8 cellular contexts compared by ENCODE assay signal in genomic region chr5:133460172-133460758, GRCh38.
DNase-seq lines count a peak whose midpoint lies in the region; TF ChIP-seq lines count a peak whose summit lies in the region.

No MANE protein-coding gene starts in this region.

- POLR2A ChIA-PET in PC-9 (lab: Charles Lee; ENCODE audit: unreplicated experiment), result no interaction called here

- no peak overlapping the region for H3K4me2 ChIP-seq in PC-9

- H3K27ac ChIP-seq in PC-9, result no peak overlapping the region
- H3K27ac ChIP-seq in colonic mucosa, result no peak overlapping the region

- no peaks in the 10 kb centered on the region for H3K9me2 ChIP-seq in PC-9 (ENCODE audit: insufficient read depth)

- H3K79me2 ChIP-seq in PC-9 (ENCODE audit: low read depth), result no peaks in the 10 kb centered on the region

- H2AFZ ChIP-seq in PC-9, result no peak overlapping the region

- H3K9me3 ChIP-seq in PC-9 (ENCODE audit: insufficient read depth, low read depth) (no peaks in the 10 kb centered on the region), colonic mucosa (no peaks in the 10 kb centered on the region)

- no peaks in the 10 kb centered on the region for H3K36me3 ChIP-seq in PC-9 (ENCODE audit: low read depth)
- no peaks in the 10 kb centered on the region for H3K36me3 ChIP-seq in colonic mucosa

- no TSS peak for BruUV-seq in PC-9 (replicated peaks; lab: Mats Ljungman, UMichigan)

- no peaks in the 10 kb centered on the region for H3K27me3 ChIP-seq in PC-9 (ENCODE audit: insufficient read depth, low read depth)
- H3K27me3 ChIP-seq in colonic mucosa, result no peaks in the 10 kb centered on the region

- H3K4me1 ChIP-seq in PC-9 (replicated peaks; ENCODE audit: insufficient read depth) (peaks cover 45% of the 10 kb centered on the region), colonic mucosa (no peaks in the 10 kb centered on the region)

- CTCF ChIA-PET in PC-9 (lab: Charles Lee), result no interaction called here

- H3F3A ChIP-seq in PC-9 (ENCODE audit: insufficient read depth, low read depth), result peaks cover 37% of the 10 kb centered on the region

- H3K4me3 ChIP-seq in PC-9 (no peak overlapping the region), colonic mucosa (no peak overlapping the region)

- intact Hi-C loops in PC-9 (cut with micrococcal nuclease; ENCODE audit: unreplicated experiment) (loop anchor here (1.0 kb wide), 1 partner anchor 349 kb away; no protein-coding TSS in a partner anchor), colonic mucosa (cut with DNase I) (no loop called here)

- no peak overlapping the region for H3K9ac ChIP-seq in colonic mucosa (ENCODE audit: low read depth in 2 of 2, low read length in 2 of 2)

- no peaks in the 10 kb centered on the region for H4K20me1 ChIP-seq in PC-9 (ENCODE audit: insufficient read depth)

- DNase-seq in activated naive CD4-positive, alpha-beta T cell treated with Interleukin-2 at 50 U/mL for 16 hours, result peak; percentile 22
- no peak for DNase-seq in activated naive CD4-positive, alpha-beta T cell (lab: John Stamatoyannopoulos, UW)
- DNase-seq in PC-9 (peak in 1 of 2 experiments; percentile 21), colonic mucosa (no peak), retina (peak; percentile 46), superior temporal gyrus (ENCODE audit: extremely low spot score) (no peak), activated gamma-delta T cell treated with Interleukin-2 at 50 U/mL for 16 hours (no peak), NCI-H2029 (lab: John Stamatoyannopoulos, UW) (no peak)

- peak; percentile 66 for TF ChIP-seq CTCF in PC-9 (conservative IDR thresholded peaks at IDR 0.05)
- TF ChIP-seq CTCF in colonic mucosa (IDR thresholded peaks at IDR 0.05), result peak; percentile 51

Comparison
In these comparisons a context has a peak if more than half of its experiments do, and no peak if none do; other contexts are left out.
1. DNase-seq: peak in activated naive CD4-positive, alpha-beta T cell treated with Interleukin-2 at 50 U/mL for 16 hours (single experiment) and retina (single experiment); none in activated naive CD4-positive, alpha-beta T cell (0 of 4), colonic mucosa (single experiment), superior temporal gyrus (single experiment), activated gamma-delta T cell treated with Interleukin-2 at 50 U/mL for 16 hours (single experiment) and NCI-H2029 (single experiment).